ENCODE assay signal across 34 cellular contexts in genomic region chr10:722281-723060, GRCh38.
"Had no signal": no experiment of that assay in that cellular context is flagged by ENCODE, and none has a peak within 500 bp of the region (broad histone marks: within the 10 kb centered on the region; RNA-seq: fewer than 3 reads in every experiment).

No MANE protein-coding gene starts in this region.

- H3K9me3 ChIP-seq: MG63 had no signal

- H3K4me2 ChIP-seq: KMS-11 had no signal

- H3K36me3 ChIP-seq: MG63 had no signal

- H3K27me3 ChIP-seq: MG63 had no signal

- H3K4me3 ChIP-seq: MG63 had no signal

- H3K27ac ChIP-seq: KMS-11 had no signal

- DNase-seq: Karpas-422, Kasumi-1, KG1, MG63, MM.1S, MV-4-11, NCI-H1048, NCI-H1092, NCI-H1092 treated with DMSO at 0.1 percent for 48 hours, NCI-H1105, NCI-H1105 treated with DMSO at 0.1 percent for 48 hours, NCI-H1417, NCI-H1417 treated with DMSO at 0.1 percent for 48 hours, NCI-H1436, NCI-H1436 treated with DMSO at 0.1 percent for 48 hours, NCI-H146, NCI-H1694, NCI-H1694 treated with DMSO at 0.1 percent for 48 hours, NCI-H187, NCI-H187 treated with DMSO at 0.1 percent for 48 hours, NCI-H1930, NCI-H2029, NCI-H2029 treated with DMSO at 0.1 percent for 48 hours, NCI-H2081, NCI-H2081 treated with DMSO at 0.1 percent for 48 hours, NCI-H2107, NCI-H2171, NCI-H2171 treated with DMSO at 0.1 percent for 48 hours, NCI-H2227 treated with DMSO at 0.1 percent for 48 hours, NCI-H226, NCI-H345, NCI-H446, NCI-H446 treated with DMSO at 0.1 percent for 48 hours had no signal

- H3K9ac ChIP-seq: KMS-11 had no signal
